19 cellular contexts compared by ENCODE assay signal in the genomic region with DNA sequence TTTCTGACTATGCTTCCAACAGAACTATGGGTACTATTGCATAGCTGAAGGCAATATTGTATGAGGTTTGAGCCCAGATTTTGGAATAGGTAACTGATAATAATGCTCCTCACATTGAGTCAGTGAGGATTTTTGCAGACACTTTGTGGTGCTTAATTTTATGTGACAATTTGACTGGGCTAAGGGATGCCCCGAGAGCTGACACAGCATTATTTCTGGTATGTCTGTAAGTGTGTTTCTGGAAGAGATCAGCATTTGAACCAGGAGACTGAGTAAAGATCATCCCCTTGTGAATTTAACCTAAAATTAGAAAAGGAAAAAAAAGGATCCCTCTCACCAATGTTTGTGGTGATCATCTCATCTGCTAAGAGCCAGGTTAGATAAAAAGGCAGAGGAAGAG.
"Had no signal": no experiment of that assay in that cellular context is flagged by ENCODE, and none has a peak within 500 bp of the region (broad histone marks: within the 10 kb centered on the region; RNA-seq: fewer than 3 reads in every experiment).

No MANE protein-coding gene starts in this region.

- H3K36me3 Mint-ChIP-seq: T-cell had no signal

- H3K4me3 Mint-ChIP-seq: T-cell had no signal

- H3K4me2 ChIP-seq: SK-N-SH had no signal

- H3K27me3 Mint-ChIP-seq: T-cell had no signal

- FAIRE-seq: HTR-8/SVneo had no signal

- H3K27ac ChIP-seq: HL-60, RWPE1 had no signal

- DNase-seq: Karpas-422, KG1, NCI-H1092 treated with DMSO at 0.1 percent for 48 hours, NCI-H1436, NCI-H187 treated with DMSO at 0.1 percent for 48 hours, NCI-H2029 treated with DMSO at 0.1 percent for 48 hours, NCI-H2227 treated with DMSO at 0.1 percent for 48 hours, NCI-H524, NCI-H526 treated with DMSO at 0.1 percent for 48 hours, NCI-H748 treated with DMSO at 0.1 percent for 48 hours, PC-3, SHP77, SK-N-SH, SW 1271, T-cell had no signal

- ATAC-seq: Panc1, PC-3, T-cell had no signal

- H3K9me3 Mint-ChIP-seq: T-cell had no signal

- H3K9ac ChIP-seq: SK-N-SH had no signal

- H3K27ac Mint-ChIP-seq: T-cell had no signal
